In genomic region chr17:75239214-75239613, GRCh38 we compare ENCODE assay signal across 1 cellular context.
TF ChIP-seq lines count a peak whose summit lies in the region.

No MANE protein-coding gene starts in this region.

TF ChIP-seq in H1, 55 proteins besides CTCF, POLR2A, EP300 and RAD21:
- TF ChIP-seq JUN (IDR thresholded peaks at IDR 0.05; ENCODE audit: low read depth, low read length) = no peak
- TF ChIP-seq SIX5 (IDR thresholded peaks at IDR 0.05; ENCODE audit: low read depth, low read length) = no peak
- no peak for TF ChIP-seq SIRT6 (IDR thresholded peaks at IDR 0.05; ENCODE audit: low read length)
- no peak for TF ChIP-seq KDM1A (IDR thresholded peaks at IDR 0.05; ENCODE audit: borderline replicate concordance, low read length)
- TF ChIP-seq RXRA (IDR thresholded peaks at IDR 0.05; ENCODE audit: insufficient read depth, low read depth, low read length) = no peak
